In the genomic region with DNA sequence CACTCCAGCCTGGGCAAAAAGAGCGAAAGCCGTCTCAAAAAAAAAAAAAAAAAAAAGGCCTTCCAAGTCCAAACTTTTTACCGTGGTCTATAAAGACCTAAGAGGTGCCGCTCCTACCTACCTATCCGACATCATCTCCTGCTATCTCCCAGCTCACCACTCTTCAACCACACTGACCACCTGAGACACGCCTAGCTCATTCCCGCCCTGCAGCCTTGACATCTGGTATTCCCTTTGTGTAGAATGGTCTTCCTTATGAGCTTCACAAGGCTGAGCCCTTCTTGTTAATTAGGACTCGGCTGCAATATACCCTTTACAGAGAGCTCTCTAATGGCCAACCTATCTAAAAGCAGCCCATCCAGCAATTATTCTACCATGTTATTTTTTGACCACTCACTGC, we compare ENCODE assay signal across 7 cellular contexts. TPM values are rescaled to one million over a fixed set of nuclear protein-coding genes. Genes with fewer than 3 reads are reported as not detected.
DNase-seq lines count a peak whose midpoint lies in the region; ATAC-seq and TF ChIP-seq lines count a peak whose summit lies in the region.

No MANE protein-coding gene starts in this region.

- DNase-seq in T-helper 17 cell (no peak), right cardiac atrium (no peak), spleen (no peak), hippocampal formation (lab: John Stamatoyannopoulos, UW) (no peak), head of caudate nucleus (no peak)

- no peak overlapping the region for H3K27ac ChIP-seq in HEK293 (ENCODE audit: extremely low read depth, low read depth, low read length)
- no peak overlapping the region for H3K27ac ChIP-seq in right cardiac atrium (ENCODE audit: low read length)
- peak overlapping the region in 6 of 8 donors; percentile 74 to 91 (median 88) for H3K27ac ChIP-seq in spleen

- H3K27ac Mint-ChIP-seq in T-helper 17 cell: peak overlapping the region; percentile 96

- CTCF ChIA-PET in HEK293 (lab: Yijun Ruan, JAX): interaction anchor here (0.6 kb wide), 1 partner anchor 538 kb away, joined by 5 read pairs; no protein-coding TSS in a partner anchor

- H3K36me3 Mint-ChIP-seq in T-helper 17 cell (ENCODE audit: low read depth): peaks cover 13% of the 10 kb centered on the region

- H3K9me3 ChIP-seq in HEK293 (ENCODE audit: control insufficient read depth, insufficient read depth, low read depth, low read length): no peaks in the 10 kb centered on the region
- no peaks in the 10 kb centered on the region for H3K9me3 ChIP-seq in T-helper 17 cell (ENCODE audit: control insufficient read depth, low read length, poor library complexity, severe bottlenecking)
- H3K9me3 ChIP-seq in right cardiac atrium (ENCODE audit: control insufficient read depth, low read length): no peaks in the 10 kb centered on the region
- H3K9me3 ChIP-seq in spleen: no peaks in the 10 kb centered on the region

- ATAC-seq in T-helper 17 cell (no peak), right cardiac atrium (no peak), HG03342 (IDR thresholded peaks at IDR 0.05; ENCODE audit: unreplicated experiment) (no peak)

- H3K27me3 Mint-ChIP-seq in T-helper 17 cell: no peaks in the 10 kb centered on the region

- no peak for TF ChIP-seq POLR2A in spleen (IDR thresholded peaks at IDR 0.05)

- TF ChIP-seq CTCF in HEK293 (tag by site-specific recombination; IDR thresholded peaks at IDR 0.05): no peak
- no peak for TF ChIP-seq CTCF in spleen (IDR thresholded peaks at IDR 0.05 in 8 of 11, conservative IDR thresholded peaks at IDR 0.05 in 3 of 11)

- intact Hi-C loops in right cardiac atrium (cut with DNase I) (no loop called here), spleen (cut with DNase I; ENCODE audit: low total_unique reads) (no loop called here), head of caudate nucleus (cut with DNase I) (loop anchor here (1.0 kb wide), 1 partner anchor 17 kb away; a partner anchor contains a TSS)

- peaks cover 23% of the 10 kb centered on the region for H3K4me1 Mint-ChIP-seq in T-helper 17 cell

- H3K4me3 ChIP-seq in HEK293 (ENCODE audit: low read depth, low read length) (peak overlapping the region; percentile 86), right cardiac atrium (ENCODE audit: low read length) (peak overlapping the region; percentile 88), spleen (peak overlapping the region; percentile 71 to 100 (median 97))

- H3K36me3 ChIP-seq in HEK293 (ENCODE audit: control insufficient read depth in 2 of 2, insufficient read depth in 1 of 2, low read length in 2 of 2) (peaks cover 17 to 41% of the 10 kb centered on the region in 2 experiments), spleen (peaks cover 5 to 38% (median 34%) of the 10 kb centered on the region in 6 donors)

- H3K27me3 ChIP-seq in right cardiac atrium (ENCODE audit: control insufficient read depth, insufficient read depth) (no peaks in the 10 kb centered on the region), spleen (replicated peaks in 1 of 7) (no peaks in the 10 kb centered on the region)

- POLR2A ChIA-PET in HEK293 (lab: Yijun Ruan, JAX): interaction anchor here (1.4 to 1.8 kb wide), 2 partner anchors 18 to 36 kb away, joined by 4 to 6 read pairs; no protein-coding TSS in a partner anchor

- no peaks in the 10 kb centered on the region for H3K4me1 ChIP-seq in HEK293 (ENCODE audit: control insufficient read depth, insufficient read depth, low read length)
- H3K4me1 ChIP-seq in right cardiac atrium (ENCODE audit: control insufficient read depth, insufficient read depth, low read length): no peaks in the 10 kb centered on the region
- H3K4me1 ChIP-seq in spleen: peaks cover 19 to 34% (median 32%) of the 10 kb centered on the region in 6 donors

- 32% methylated on average over 8 of the region's 8 CpGs for whole genome bisulfite sequencing in right cardiac atrium
- 26 to 45% (median 40%) methylated on average over 7 to 8 of the region's 8 CpGs for WGBS in spleen, 5 donors

- peak overlapping the region; percentile 99 for H3K4me3 Mint-ChIP-seq in T-helper 17 cell

TF ChIP-seq in HEK293, 187 proteins besides CTCF, POLR2A, EP300 and RAD21:
- no peak for TF ChIP-seq ZNF561 (tag by site-specific recombination; IDR thresholded peaks at IDR 0.05; ENCODE audit: borderline replicate concordance)
- TF ChIP-seq, protein P1, sequence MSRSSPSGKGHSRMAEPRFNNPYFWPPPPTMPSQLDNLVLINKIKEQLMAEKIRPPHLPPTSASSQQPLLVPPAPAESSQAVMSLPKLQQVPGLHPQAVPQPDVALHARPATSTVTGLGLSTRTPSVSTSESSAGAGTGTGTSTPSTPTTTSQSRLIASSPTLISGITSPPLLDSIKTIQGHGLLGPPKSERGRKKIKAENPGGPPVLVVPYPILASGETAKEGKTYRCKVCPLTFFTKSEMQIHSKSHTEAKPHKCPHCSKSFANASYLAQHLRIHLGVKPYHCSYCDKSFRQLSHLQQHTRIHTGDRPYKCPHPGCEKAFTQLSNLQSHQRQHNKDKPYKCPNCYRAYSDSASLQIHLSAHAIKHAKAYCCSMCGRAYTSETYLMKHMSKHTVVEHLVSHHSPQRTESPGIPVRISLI (tag by site-specific recombination; IDR thresholded peaks at IDR 0.05): 0 out of 2 replicates have a peak, but pooled peaks have one; percentile 41
TF ChIP-seq in HEK293: peak in this region for 1.

RNA-seq across cellular contexts. Expression of a gene that starts 0.7 kb away (rescaled TPM):
- total RNA-seq in T-helper 17 cell: 10 to 100 TPM; 49.3 to 57.6 TPM
- total RNA-seq in right cardiac atrium: 10 to 100 TPM; 19.7 to 28.2 (median 24.5) TPM
- 59.4 TPM for polyA plus RNA-seq in right cardiac atrium
- total RNA-seq in spleen: 10 to 100 TPM; 26.5 to 39.7 (median 34.1) TPM
- polyA plus RNA-seq in spleen: 100 to 1,000 TPM in 2 of 3 donors, 10 to 100 TPM in 1; 83.9 to 105 (median 104) TPM

RNA-seq across cellular contexts. Expression of a gene that starts 17.2 kb away (rescaled TPM):
- total RNA-seq in T-helper 17 cell (10 to 100 TPM; 28.7 to 38.6 TPM), right cardiac atrium (10 to 100 TPM; 44.7 to 57.0 (median 49.3) TPM), spleen (10 to 100 TPM; 35.3 to 49.9 (median 45.2) TPM)
- polyA plus RNA-seq in right cardiac atrium (63.4 TPM), spleen (10 to 100 TPM; 63.7 to 71.8 (median 71.7) TPM)

RNA-seq across cellular contexts. Expression of a gene that starts 41.0 kb away (rescaled TPM):
- total RNA-seq in T-helper 17 cell (1 to 10 TPM; 9.2 to 9.5 TPM), right cardiac atrium (10 to 100 TPM; 12.1 to 21.2 (median 14.3) TPM), spleen (10 to 100 TPM; 14.1 to 30.9 (median 20.9) TPM)
- polyA plus RNA-seq in right cardiac atrium (19.3 TPM), spleen (10 to 100 TPM in 1 of 3 donors, 1 to 10 TPM in 2; 7.1 to 11.3 (median 8.1) TPM)

Comparison
In these comparisons a context has a peak if more than half of its experiments do, and no peak if none do; other contexts are left out.
1. H3K27ac ChIP-seq: peak in spleen (6 of 8); none in HEK293 (single experiment) and right cardiac atrium (single experiment).
2. Peak in every context shown above with its lines, with median percentiles within 50 percentile points of each other: H3K4me3 ChIP-seq.